31 cellular contexts compared by ENCODE assay signal in the genomic region with DNA sequence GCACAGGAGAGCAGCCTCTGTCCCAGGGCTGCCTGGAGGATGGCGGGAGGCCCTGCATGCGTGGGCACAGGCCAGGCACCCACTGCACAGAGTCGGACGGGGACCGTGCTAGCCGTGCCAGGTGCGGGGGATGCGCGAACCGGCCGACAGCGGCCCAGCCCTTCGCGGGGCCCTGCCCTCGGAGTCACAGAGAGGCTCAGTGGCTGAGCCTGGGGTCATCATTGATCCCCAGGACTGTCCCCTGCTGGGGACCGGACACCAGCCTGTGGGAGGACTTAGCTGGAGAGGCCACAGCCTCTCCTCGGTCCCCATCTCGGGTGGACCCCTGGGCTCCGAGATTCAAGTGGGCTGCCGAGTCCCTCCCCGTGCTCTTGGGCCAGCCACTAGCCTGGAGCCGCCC. TPM values are rescaled to one million over a fixed set of nuclear protein-coding genes. Genes with fewer than 3 reads are reported as not detected.
"Had no signal": no experiment of that assay in that cellular context is flagged by ENCODE, and none has a peak within 500 bp of the region (broad histone marks: within the 10 kb centered on the region; RNA-seq: fewer than 3 reads in every experiment).

No MANE protein-coding gene starts in this region.

- H3K4me1 ChIP-seq: ascending aorta, breast epithelium, Peyer's patch had no signal

- DNase-seq: activated CD4-positive, alpha-beta T cell treated with anti-CD3 and anti-CD28 coated beads, Interleukin-2, amount 10 ng/mL, durations not matched to agents 24 days and 14 days; activated CD4-positive, alpha-beta T cell treated with anti-CD3 and anti-CD28 coated beads, Interleukin-2, amount 50 U/mL, for 4 hours; activated CD8-positive, alpha-beta T cell treated with anti-CD3 and anti-CD28 coated beads for 36 hours; activated effector memory CD4-positive, alpha-beta T cell treated with anti-CD3 and anti-CD28 coated beads, Interleukin-2, amount 50 U/mL, for 16 hours; activated naive CD4-positive, alpha-beta T cell; activated naive CD4-positive, alpha-beta T cell treated with anti-CD3 and anti-CD28 coated beads, Interleukin-2, amount 50 U/mL, for 16 hours; activated naive CD8-positive, alpha-beta T cell treated with anti-CD3 and anti-CD28 coated beads for 36 hours; activated T-cell treated with anti-CD3 and anti-CD28 coated beads, Interleukin-2, amount 50 U/mL, for 1 hour; activated T-cell treated with anti-CD3 and anti-CD28 coated beads, Interleukin-2, amount 50 U/mL, for 72 hours; amygdala; Karpas-422; NCI-H1105; NCI-H1417 treated with DMSO at 0.1 percent for 48 hours; NCI-H187 treated with DMSO at 0.1 percent for 48 hours; NCI-H2081; NCI-H2171 treated with DMSO at 0.1 percent for 48 hours; NCI-H2227 treated with DMSO at 0.1 percent for 48 hours; NCI-H446 treated with DMSO at 0.1 percent for 48 hours; NK-92 treated with Interleukin-12 subunit alpha and Interleukin-12 subunit beta, amount 100 ng/mL, for 24 hours; PC-3; Peyer's patch; RPMI8226; SIG-M5 had no signal

- H3K27me3 ChIP-seq: ascending aorta, breast epithelium, Peyer's patch had no signal

- H3K27me3 Mint-ChIP-seq: activated CD4-positive, alpha-beta T cell treated with anti-CD3 and anti-CD28 coated beads, Interleukin-2, amount 10 ng/mL, durations not matched to agents 24 days and 14 days; activated naive CD8-positive, alpha-beta T cell treated with anti-CD3 and anti-CD28 coated beads for 36 hours had no signal

- H3K36me3 Mint-ChIP-seq: activated naive CD8-positive, alpha-beta T cell treated with anti-CD3 and anti-CD28 coated beads for 36 hours had no signal

- ATAC-seq: activated CD8-positive, alpha-beta T cell treated with anti-CD3 and anti-CD28 coated beads for 36 hours; activated T-cell treated with anti-CD3 and anti-CD28 coated beads, Interleukin-2, amount 50 U/mL, for 72 hours; activated T-helper 17 cell treated with anti-CD3 and anti-CD28 coated beads, Interleukin-2, amount 50 U/mL, for 72 hours; PC-3; Right ventricle myocardium inferior had no signal

- H3K27ac ChIP-seq: ascending aorta, breast epithelium, Peyer's patch had no signal

- H3K4me3 Mint-ChIP-seq: activated CD4-positive, alpha-beta T cell treated with anti-CD3 and anti-CD28 coated beads, Interleukin-2, amount 10 ng/mL, durations not matched to agents 24 days and 14 days; activated CD8-positive, alpha-beta T cell treated with anti-CD3 and anti-CD28 coated beads for 36 hours; activated naive CD8-positive, alpha-beta T cell treated with anti-CD3 and anti-CD28 coated beads for 36 hours; activated T-cell treated with anti-CD3 and anti-CD28 coated beads, Interleukin-2, amount 50 U/mL, for 72 hours; activated T-helper 17 cell treated with anti-CD3 and anti-CD28 coated beads, Interleukin-2, amount 50 U/mL, for 72 hours; T-helper 1 cell treated with Interleukin-12 subunit alpha and Interleukin-12 subunit beta and Interleukin-4 antibody, amounts not matched to agents 30 μg/mL and 1 μg/mL, for 36 hours; T-helper 2 cell treated with Interferon-gamma antibody and Interleukin-4, amounts not matched to agents 5 μg/mL and 100 μg/mL, for 36 hours had no signal

- H3K4me3 ChIP-seq: ascending aorta, breast epithelium, Peyer's patch had no signal

- H3K36me3 ChIP-seq: ascending aorta, breast epithelium, Peyer's patch had no signal

- H3K27ac Mint-ChIP-seq: activated CD4-positive, alpha-beta T cell treated with anti-CD3 and anti-CD28 coated beads, Interleukin-2, amount 10 ng/mL, durations not matched to agents 24 days and 14 days; activated CD8-positive, alpha-beta T cell treated with anti-CD3 and anti-CD28 coated beads for 36 hours; activated naive CD8-positive, alpha-beta T cell treated with anti-CD3 and anti-CD28 coated beads for 36 hours; activated T-cell treated with anti-CD3 and anti-CD28 coated beads, Interleukin-2, amount 50 U/mL, for 72 hours; activated T-helper 17 cell treated with anti-CD3 and anti-CD28 coated beads, Interleukin-2, amount 50 U/mL, for 72 hours; T-helper 1 cell treated with Interleukin-12 subunit alpha and Interleukin-12 subunit beta and Interleukin-4 antibody, amounts not matched to agents 30 μg/mL and 1 μg/mL, for 36 hours; T-helper 2 cell treated with Interferon-gamma antibody and Interleukin-4, amounts not matched to agents 5 μg/mL and 100 μg/mL, for 36 hours had no signal

- H3K9me3 ChIP-seq: ascending aorta, breast epithelium, Peyer's patch had no signal

- H3K9me3 Mint-ChIP-seq: activated CD4-positive, alpha-beta T cell treated with anti-CD3 and anti-CD28 coated beads, Interleukin-2, amount 10 ng/mL, durations not matched to agents 24 days and 14 days; activated CD8-positive, alpha-beta T cell treated with anti-CD3 and anti-CD28 coated beads for 36 hours; activated naive CD8-positive, alpha-beta T cell treated with anti-CD3 and anti-CD28 coated beads for 36 hours; activated T-helper 17 cell treated with anti-CD3 and anti-CD28 coated beads, Interleukin-2, amount 50 U/mL, for 72 hours; T-helper 1 cell treated with Interleukin-12 subunit alpha and Interleukin-12 subunit beta and Interleukin-4 antibody, amounts not matched to agents 30 μg/mL and 1 μg/mL, for 36 hours; T-helper 2 cell treated with Interferon-gamma antibody and Interleukin-4, amounts not matched to agents 5 μg/mL and 100 μg/mL, for 36 hours had no signal

- H3K4me1 Mint-ChIP-seq: activated CD4-positive, alpha-beta T cell treated with anti-CD3 and anti-CD28 coated beads, Interleukin-2, amount 10 ng/mL, durations not matched to agents 24 days and 14 days; activated naive CD8-positive, alpha-beta T cell treated with anti-CD3 and anti-CD28 coated beads for 36 hours; activated T-helper 17 cell treated with anti-CD3 and anti-CD28 coated beads, Interleukin-2, amount 50 U/mL, for 72 hours had no signal

RNA-seq across cellular contexts. Expression of a gene that starts 19.1 kb away (rescaled TPM):
- total RNA-seq: MCF 10A had no signal

RNA-seq across cellular contexts. Expression of a gene that starts 50.8 kb away (rescaled TPM):
- total RNA-seq: activated CD4-positive, alpha-beta T cell treated with anti-CD3 and anti-CD28 coated beads, Interleukin-2, amount 10 ng/mL, durations not matched to agents 24 days and 14 days; activated CD8-positive, alpha-beta memory T cell treated with anti-CD3 and anti-CD28 coated beads for 36 hours; activated CD8-positive, alpha-beta T cell treated with anti-CD3 and anti-CD28 coated beads for 36 hours; activated naive CD8-positive, alpha-beta T cell treated with anti-CD3 and anti-CD28 coated beads for 36 hours; activated T-cell treated with anti-CD3 and anti-CD28 coated beads, Interleukin-2, amount 50 U/mL, for 72 hours; activated T-helper 17 cell treated with anti-CD3 and anti-CD28 coated beads, Interleukin-2, amount 50 U/mL, for 72 hours; ascending aorta had no signal
